9 cellular contexts compared by ENCODE assay signal in genomic region chr6:11770546-11771466, GRCh38. TPM values are rescaled to one million over a fixed set of nuclear protein-coding genes. Genes with fewer than 3 reads are reported as not detected.
DNase-seq lines count a peak whose midpoint lies in the region; TF ChIP-seq lines count a peak whose summit lies in the region.
"Had no signal": no experiment of that assay in that cellular context is flagged by ENCODE, and none has a peak within 500 bp of the region (broad histone marks: within the 10 kb centered on the region; RNA-seq: fewer than 3 reads in every experiment).

No MANE protein-coding gene starts in this region.

- peak overlapping the region; percentile 60 for H2AK5ac ChIP-seq in neuronal stem cell (ENCODE audit: low read depth, low read length)

- H3K27ac Mint-ChIP-seq in T-helper 2 cell treated with Interferon-gamma antibody and Interleukin-4, amounts not matched to agents 5 μg/mL and 100 μg/mL, for 36 hours: no peak overlapping the region

- no peak overlapping the region for H3K23ac ChIP-seq in neuronal stem cell (ENCODE audit: low read depth, low read length, poor library complexity)

- no peak overlapping the region for H4K8ac ChIP-seq in neuronal stem cell (ENCODE audit: low read depth, low read length)

- no peak overlapping the region for H3K4me3 Mint-ChIP-seq in T-helper 2 cell treated with Interferon-gamma antibody and Interleukin-4, amounts not matched to agents 5 μg/mL and 100 μg/mL, for 36 hours

- no peak overlapping the region for H4K91ac ChIP-seq in neuronal stem cell (ENCODE audit: low read depth, low read length, poor library complexity)

- H3K36me3 Mint-ChIP-seq in T-helper 2 cell treated with Interferon-gamma antibody and Interleukin-4, amounts not matched to agents 5 μg/mL and 100 μg/mL, for 36 hours (ENCODE audit: low read depth): no peaks in the 10 kb centered on the region

- H3K14ac ChIP-seq in neuronal stem cell (ENCODE audit: low read length): no peak overlapping the region

- in situ Hi-C loops in GM13976 (cut with MboI; ENCODE audit: low sequenced_read_pairs, unreplicated experiment): no loop called here

- H3K4ac ChIP-seq in neuronal stem cell (ENCODE audit: low read length): no peak overlapping the region

- no peak overlapping the region for H3K4me3 ChIP-seq in neuronal stem cell (ENCODE audit: low read length in 2 of 2)

- peak overlapping the region; percentile 53 for H2BK15ac ChIP-seq in neuronal stem cell (ENCODE audit: low read length)

- no peaks in the 10 kb centered on the region for H3K4me1 Mint-ChIP-seq in T-helper 2 cell treated with Interferon-gamma antibody and Interleukin-4, amounts not matched to agents 5 μg/mL and 100 μg/mL, for 36 hours (ENCODE audit: low read depth)

- H3K79me1 ChIP-seq in neuronal stem cell (ENCODE audit: low read depth, low read length): no peaks in the 10 kb centered on the region

- H2AFZ ChIP-seq in neuronal stem cell (ENCODE audit: low read length): peak overlapping the region; percentile 26

- no peak overlapping the region for H2BK12ac ChIP-seq in neuronal stem cell (ENCODE audit: low read length)

- H3K27me3 Mint-ChIP-seq in T-helper 2 cell treated with Interferon-gamma antibody and Interleukin-4, amounts not matched to agents 5 μg/mL and 100 μg/mL, for 36 hours (ENCODE audit: low read depth): peaks cover 2% of the 10 kb centered on the region

- peak overlapping the region; percentile 38 for H3K18ac ChIP-seq in neuronal stem cell (ENCODE audit: low read length)

- H3K27me3 ChIP-seq in neuronal stem cell (ENCODE audit: control insufficient read depth in 3 of 3, insufficient read depth in 3 of 3, low read depth in 1 of 3, low read length in 3 of 3): no peaks in the 10 kb centered on the region

- no peaks in the 10 kb centered on the region for H3K9me3 ChIP-seq in neuronal stem cell (replicated peaks in 1 of 2; ENCODE audit: control insufficient read depth in 2 of 2, insufficient read depth in 1 of 2, low read depth in 1 of 2, low read length in 2 of 2)

- no peak for TF ChIP-seq CTCF in GM13976 (IDR thresholded peaks at IDR 0.05; ENCODE audit: borderline replicate concordance, control extremely low read depth, extremely low read depth, insufficient read depth, missing control alignments)

- H3K36me3 ChIP-seq in neuronal stem cell (replicated peaks in 1 of 2; ENCODE audit: control insufficient read depth in 2 of 2, insufficient read depth in 2 of 2, low read length in 2 of 2): no peaks in the 10 kb centered on the region

- no peak overlapping the region for H3K4me2 ChIP-seq in neuronal stem cell (ENCODE audit: insufficient read depth, low read length, poor library complexity, severe bottlenecking)

- H2BK5ac ChIP-seq in neuronal stem cell (ENCODE audit: low read length): no peak overlapping the region

- H2BK120ac ChIP-seq in neuronal stem cell (ENCODE audit: low read depth, low read length): no peak overlapping the region

- peak; percentile 50 for DNase-seq in GM13976 (ENCODE audit: low spot score)
- peak; percentile 88 for DNase-seq in RPMI8226
- DNase-seq in fibroblast of the conjunctiva (ENCODE audit: low read depth): peak; percentile 97
- DNase-seq in neuronal stem cell (ENCODE audit: low spot score): no peak
- DNase-seq in activated naive CD4-positive, alpha-beta T cell treated with Interleukin-2 at 50 U/mL for 16 hours: no peak
- DNase-seq in Kasumi-1 (lab: John Stamatoyannopoulos, UW): no peak
- no peak for DNase-seq in T-helper 2 cell treated with Interferon-gamma antibody and Interleukin-4, amounts not matched to agents 5 μg/mL and 100 μg/mL, for 36 hours (ENCODE audit: low spot score)
- DNase-seq in DMS114 treated with DMSO at 0.1 percent for 48 hours (lab: John Stamatoyannopoulos, UW; ENCODE audit: unreplicated experiment): no peak

- peaks cover 0 to 9% of the 10 kb centered on the region in 2 donors for H3K4me1 ChIP-seq in neuronal stem cell (ENCODE audit: control insufficient read depth in 2 of 2, insufficient read depth in 1 of 2, low read depth in 1 of 2, low read length in 2 of 2)

- WGBS in neuronal stem cell (ENCODE audit: extremely low coverage in 2 of 2, insufficient read length in 2 of 2, insufficient replicate concordance in 1 of 2), 2 donors: no CpG with 5 or more reads among the region's 27 CpGs

- no peak overlapping the region for H3K9ac ChIP-seq in neuronal stem cell (ENCODE audit: low read depth, low read length, poor library complexity)

- H3K27ac ChIP-seq in neuronal stem cell (replicated peaks; ENCODE audit: low read length): no peak overlapping the region

- no peaks in the 10 kb centered on the region for H3K9me3 Mint-ChIP-seq in T-helper 2 cell treated with Interferon-gamma antibody and Interleukin-4, amounts not matched to agents 5 μg/mL and 100 μg/mL, for 36 hours

RNA-seq across cellular contexts. Expression of gene ADTRP, which starts 7.8 kb away (rescaled TPM):
- not detected for polyA plus RNA-seq in neuronal stem cell (2013, experiment 1 of 2)
- not detected for polyA plus RNA-seq in neuronal stem cell (2013, experiment 2 of 2)
- polyA plus RNA-seq: neural cell had no signal

Comparison
In these comparisons a context has a peak if more than half of its experiments do, and no peak if none do; other contexts are left out.
1. DNase-seq: peak in GM13976 (single experiment), RPMI8226 (single experiment) and fibroblast of the conjunctiva (single experiment); none in neuronal stem cell (single experiment), activated naive CD4-positive, alpha-beta T cell treated with Interleukin-2 at 50 U/mL for 16 hours (single experiment), Kasumi-1 (0 of 2), T-helper 2 cell treated with Interferon-gamma antibody and Interleukin-4, amounts not matched to agents 5 μg/mL and 100 μg/mL, for 36 hours (single experiment) and DMS114 treated with DMSO at 0.1 percent for 48 hours (single experiment).